23 cellular contexts compared by ENCODE assay signal in the genomic region with DNA sequence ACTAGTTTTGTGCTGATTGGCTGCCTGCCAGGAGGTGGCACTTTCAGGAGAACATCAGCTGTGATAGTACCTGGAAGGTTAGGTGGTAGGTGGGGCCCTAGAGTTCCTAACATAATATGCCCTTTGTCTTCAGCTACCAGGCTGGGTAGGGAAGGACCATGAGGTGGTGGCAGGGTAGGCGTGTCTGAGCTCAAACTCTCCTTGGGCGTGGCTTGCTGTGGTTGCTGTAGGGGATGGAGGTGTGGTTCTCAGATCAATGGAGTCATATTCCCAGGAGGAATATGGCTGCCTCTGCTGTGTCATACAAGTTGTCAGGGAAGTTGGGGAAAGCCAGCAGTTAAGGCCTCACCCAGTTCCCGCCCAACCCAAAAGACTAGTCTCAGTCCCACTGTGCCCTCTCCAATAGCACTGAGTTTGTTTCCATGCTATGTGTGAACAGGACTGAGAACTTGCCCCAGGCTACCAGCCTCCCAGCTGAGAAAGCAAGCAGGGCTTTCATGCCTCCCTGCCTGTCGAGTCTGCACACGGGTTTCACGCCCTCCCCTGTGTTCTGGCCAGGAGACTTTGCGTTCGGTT.
DNase-seq lines count a peak whose midpoint lies in the region; ATAC-seq and TF ChIP-seq lines count a peak whose summit lies in the region.
"Had no signal": no experiment of that assay in that cellular context is flagged by ENCODE, and none has a peak within 500 bp of the region (broad histone marks: within the 10 kb centered on the region; RNA-seq: fewer than 3 reads in every experiment).

No MANE protein-coding gene starts in this region.

- peak overlapping the region; percentile 42 for H3K4me2 ChIP-seq in BLaER1
- H3K4me2 ChIP-seq: smooth muscle cell had no signal

- peaks cover 49% of the 10 kb centered on the region for H3K9me3 Mint-ChIP-seq in WTC11
- peaks cover 2 to 29% (median 15%) of the 10 kb centered on the region in 8 donors for H3K9me3 Mint-ChIP-seq in CD4-positive, alpha-beta memory T cell
- H3K9me3 Mint-ChIP-seq in natural killer cell treated with Interleukin-12 subunit alpha and Interleukin-12 subunit beta and Interleukin-15 and Interleukin-18, amount 100 ng/mL, for 72 hours = peaks cover 11% of the 10 kb centered on the region

- no peaks in the 10 kb centered on the region for H4K20me1 ChIP-seq in BLaER1

- no peak overlapping the region for H3K4me3 Mint-ChIP-seq in WTC11
- H3K4me3 Mint-ChIP-seq in CD4-positive, alpha-beta memory T cell = no peak overlapping the region
- no peak overlapping the region for H3K4me3 Mint-ChIP-seq in natural killer cell treated with Interleukin-12 subunit alpha and Interleukin-12 subunit beta and Interleukin-15 and Interleukin-18, amount 100 ng/mL, for 72 hours
- H3K4me3 Mint-ChIP-seq: activated naive CD8-positive, alpha-beta T cell treated with anti-CD3 and anti-CD28 coated beads, Interleukin-2, amount 10 ng/mL, durations not matched to agents 7 days and 5 days; activated T-helper 17 cell treated with anti-CD3 and anti-CD28 coated beads, Interleukin-2, amount 50 U/mL, for 72 hours; nephron had no signal

- H3K27me3 Mint-ChIP-seq in WTC11 (ENCODE audit: low read depth) = peaks cover 3% of the 10 kb centered on the region; the same call in 1 of the 2 replicates
- peaks cover 20 to 27% of the 10 kb centered on the region in 2 donors for H3K27me3 Mint-ChIP-seq in CD4-positive, alpha-beta memory T cell
- peaks cover 33 to 34% of the 10 kb centered on the region in 2 donors for H3K27me3 Mint-ChIP-seq in natural killer cell treated with Interleukin-12 subunit alpha and Interleukin-12 subunit beta and Interleukin-15 and Interleukin-18, amount 100 ng/mL, for 72 hours

- ATAC-seq in WTC11 = peak; percentile 52
- ATAC-seq in HG03439 (IDR thresholded peaks at IDR 0.05; ENCODE audit: unreplicated experiment) = no peak
- ATAC-seq in natural killer cell treated with Interleukin-12 subunit alpha and Interleukin-12 subunit beta and Interleukin-15 and Interleukin-18, amount 100 ng/mL, for 72 hours = no peak
- ATAC-seq: activated T-helper 17 cell treated with anti-CD3 and anti-CD28 coated beads, Interleukin-2, amount 50 U/mL, for 72 hours; gastrocnemius medialis; GM12878 had no signal

- H3K27ac ChIP-seq in BLaER1 (no peak overlapping the region), substantia nigra (ENCODE audit: low read depth, low read length, poor library complexity, severe bottlenecking) (no peak overlapping the region)
- no peak overlapping the region for H3K27ac ChIP-seq in CD4-positive, alpha-beta memory T cell (ENCODE audit: low read depth, low read length)
- H3K27ac ChIP-seq: gastrocnemius medialis had no signal

- TF ChIP-seq CTCF in WTC11 (IDR thresholded peaks at IDR 0.05) = no peak

- DNase-seq in LoVo (ENCODE audit: low spot score) (peak; percentile 82), WTC11 (ENCODE audit: low spot score) (no peak), kidney tubule cell (ENCODE audit: low spot score) (peak; percentile 4), substantia nigra (lab: John Stamatoyannopoulos, UW) (no peak)
- DNase-seq in CD4-positive, alpha-beta memory T cell = no peak
- no peak for DNase-seq in natural killer cell treated with Interleukin-12 subunit alpha and Interleukin-12 subunit beta and Interleukin-15 and Interleukin-18, amount 100 ng/mL, for 72 hours (ENCODE audit: low spot score)
- DNase-seq: activated CD4-positive, alpha-beta T cell treated with anti-CD3 and anti-CD28 coated beads for 48 hours; activated naive CD8-positive, alpha-beta T cell treated with anti-CD3 and anti-CD28 coated beads, Interleukin-2, amount 10 ng/mL, durations not matched to agents 7 days and 5 days; gastrocnemius medialis; Kasumi-1; kidney glomerular epithelial cell; mesendoderm; NCI-H1105 treated with DMSO at 0.1 percent for 48 hours; NCI-H2171; NK-92 treated with Interleukin-12 subunit alpha and Interleukin-12 subunit beta, amount 100 ng/mL, for 24 hours; stimulated activated CD4-positive, alpha-beta T cell treated with anti-CD3 and anti-CD28 coated beads, Interleukin-4, amount 100 ng/mL, for 1 hour; SW 1271 had no signal

- H3K9ac ChIP-seq in BLaER1 = no peak overlapping the region

- peaks cover 13% of the 10 kb centered on the region for H3K9me3 ChIP-seq in BLaER1
- no peaks in the 10 kb centered on the region for H3K9me3 ChIP-seq in CD4-positive, alpha-beta memory T cell (ENCODE audit: control insufficient read depth in 1 of 2, low read length in 2 of 2)

- CTCF ChIA-PET in WTC11 (lab: Charles Lee) = no interaction called here
- CTCF ChIA-PET in CD4-positive, alpha-beta memory T cell (lab: Charles Lee; ENCODE audit: partially characterized antibody) = interaction anchor here (0.6 kb wide), 1 partner anchor 131 kb away, joined by 3 read pairs; no protein-coding TSS in a partner anchor

- peaks cover 9% of the 10 kb centered on the region; the same call in 1 of the 2 replicates for H3K4me1 ChIP-seq in BLaER1
- H3K4me1 ChIP-seq in CD4-positive, alpha-beta memory T cell (ENCODE audit: insufficient read depth, low read length) = no peaks in the 10 kb centered on the region
- H3K4me1 ChIP-seq: gastrocnemius medialis had no signal

- intact Hi-C loops in CD4-positive, alpha-beta memory T cell (cut with micrococcal nuclease) = no loop called here

- H3K27ac Mint-ChIP-seq in WTC11 = no peak overlapping the region
- no peak overlapping the region for H3K27ac Mint-ChIP-seq in CD4-positive, alpha-beta memory T cell
- no peak overlapping the region for H3K27ac Mint-ChIP-seq in natural killer cell treated with Interleukin-12 subunit alpha and Interleukin-12 subunit beta and Interleukin-15 and Interleukin-18, amount 100 ng/mL, for 72 hours
- H3K27ac Mint-ChIP-seq: activated naive CD8-positive, alpha-beta T cell treated with anti-CD3 and anti-CD28 coated beads, Interleukin-2, amount 10 ng/mL, durations not matched to agents 7 days and 5 days; activated T-helper 17 cell treated with anti-CD3 and anti-CD28 coated beads, Interleukin-2, amount 50 U/mL, for 72 hours; nephron had no signal

- H3K36me3 Mint-ChIP-seq in WTC11 = peaks cover 5% of the 10 kb centered on the region; the same call in 1 of the 2 replicates
- H3K36me3 Mint-ChIP-seq in CD4-positive, alpha-beta memory T cell = no peaks in the 10 kb centered on the region
- peaks cover 8% of the 10 kb centered on the region for H3K36me3 Mint-ChIP-seq in natural killer cell treated with Interleukin-12 subunit alpha and Interleukin-12 subunit beta and Interleukin-15 and Interleukin-18, amount 100 ng/mL, for 72 hours
- H3K36me3 Mint-ChIP-seq: activated naive CD8-positive, alpha-beta T cell treated with anti-CD3 and anti-CD28 coated beads, Interleukin-2, amount 10 ng/mL, durations not matched to agents 7 days and 5 days had no signal

- no peaks in the 10 kb centered on the region for H3K4me1 Mint-ChIP-seq in WTC11
- no peaks in the 10 kb centered on the region for H3K4me1 Mint-ChIP-seq in CD4-positive, alpha-beta memory T cell
- no peaks in the 10 kb centered on the region for H3K4me1 Mint-ChIP-seq in natural killer cell treated with Interleukin-12 subunit alpha and Interleukin-12 subunit beta and Interleukin-15 and Interleukin-18, amount 100 ng/mL, for 72 hours (ENCODE audit: low read depth in 2 of 2)
- H3K4me1 Mint-ChIP-seq: activated naive CD8-positive, alpha-beta T cell treated with anti-CD3 and anti-CD28 coated beads, Interleukin-2, amount 10 ng/mL, durations not matched to agents 7 days and 5 days; activated T-helper 17 cell treated with anti-CD3 and anti-CD28 coated beads, Interleukin-2, amount 50 U/mL, for 72 hours; nephron had no signal

- no peaks in the 10 kb centered on the region for H3K27me3 ChIP-seq in BLaER1
- H3K27me3 ChIP-seq in CD4-positive, alpha-beta memory T cell (ENCODE audit: insufficient read depth, low read length) = no peaks in the 10 kb centered on the region

- POLR2A ChIA-PET in WTC11 (lab: Charles Lee) = no interaction called here
- POLR2A ChIA-PET in CD4-positive, alpha-beta memory T cell (lab: Charles Lee; ENCODE audit: partially characterized antibody) = no interaction called here

- no peaks in the 10 kb centered on the region for H3K36me3 ChIP-seq in BLaER1
- H3K36me3 ChIP-seq in CD4-positive, alpha-beta memory T cell (ENCODE audit: insufficient read depth, low read length) = no peaks in the 10 kb centered on the region
- H3K36me3 ChIP-seq: gastrocnemius medialis had no signal

- H3K4me3 ChIP-seq in BLaER1 = no peak overlapping the region
- H3K4me3 ChIP-seq in CD4-positive, alpha-beta memory T cell (ENCODE audit: low read length in 2 of 2) = no peak overlapping the region
- H3K4me3 ChIP-seq: gastrocnemius medialis, GM12878, smooth muscle cell had no signal

TF ChIP-seq in WTC11, 78 proteins besides CTCF, POLR2A, EP300 and RAD21 (continues in another document):
- TF ChIP-seq, protein P1, sequence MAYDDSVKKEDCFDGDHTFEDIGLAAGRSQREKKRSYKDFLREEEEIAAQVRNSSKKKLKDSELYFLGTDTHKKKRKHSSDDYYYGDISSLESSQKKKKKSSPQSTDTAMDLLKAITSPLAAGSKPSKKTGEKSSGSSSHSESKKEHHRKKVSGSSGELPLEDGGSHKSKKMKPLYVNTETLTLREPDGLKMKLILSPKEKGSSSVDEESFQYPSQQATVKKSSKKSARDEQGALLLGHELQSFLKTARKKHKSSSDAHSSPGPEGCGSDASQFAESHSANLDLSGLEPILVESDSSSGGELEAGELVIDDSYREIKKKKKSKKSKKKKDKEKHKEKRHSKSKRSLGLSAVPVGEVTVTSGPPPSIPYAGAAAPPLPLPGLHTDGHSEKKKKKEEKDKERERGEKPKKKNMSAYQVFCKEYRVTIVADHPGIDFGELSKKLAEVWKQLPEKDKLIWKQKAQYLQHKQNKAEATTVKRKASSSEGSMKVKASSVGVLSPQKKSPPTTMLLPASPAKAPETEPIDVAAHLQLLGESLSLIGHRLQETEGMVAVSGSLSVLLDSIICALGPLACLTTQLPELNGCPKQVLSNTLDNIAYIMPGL (CRISPR knock-in tag; IDR thresholded peaks at IDR 0.05) = no peak
- TF ChIP-seq GABPB1 (CRISPR knock-in tag; IDR thresholded peaks at IDR 0.05) = no peak
- TF ChIP-seq NFYB (CRISPR knock-in tag; conservative IDR thresholded peaks at IDR 0.05; ENCODE audit: low read depth) = no peak
- no peak for TF ChIP-seq TEAD4 (CRISPR knock-in tag; IDR thresholded peaks at IDR 0.05)
- TF ChIP-seq MYBL2 (CRISPR knock-in tag; IDR thresholded peaks at IDR 0.05) = no peak
- TF ChIP-seq ERG (CRISPR knock-in tag; IDR thresholded peaks at IDR 0.05) = no peak

Comparison
In these comparisons a context has a peak if more than half of its experiments do, and no peak if none do; other contexts are left out.
1. DNase-seq: peak in LoVo (single experiment) and kidney tubule cell (single experiment); none in WTC11 (single experiment), substantia nigra (0 of 49), CD4-positive, alpha-beta memory T cell (0 of 5) and natural killer cell treated with Interleukin-12 subunit alpha and Interleukin-12 subunit beta and Interleukin-15 and Interleukin-18, amount 100 ng/mL, for 72 hours (single experiment).